ENCODE assay signal across 24 cellular contexts in the genomic region with DNA sequence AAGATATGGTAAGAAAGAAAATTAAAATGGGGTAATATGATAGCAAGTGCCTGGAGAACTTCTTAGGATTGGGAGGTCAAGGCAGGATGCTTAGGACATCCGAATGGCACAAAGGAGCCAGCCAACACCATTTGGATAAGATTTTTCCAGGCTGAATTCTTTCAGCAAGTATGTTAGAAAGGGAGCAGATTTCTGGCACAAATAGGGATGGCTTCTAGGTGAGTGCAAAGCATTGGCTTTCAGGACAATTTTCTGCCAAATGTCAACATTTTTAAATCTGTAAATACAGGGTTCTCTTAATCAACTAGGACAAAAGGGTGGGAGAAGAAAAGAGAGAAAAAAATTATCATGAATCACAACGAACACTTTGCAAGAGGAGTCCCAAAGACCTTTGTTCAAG.
"Had no signal": no experiment of that assay in that cellular context is flagged by ENCODE, and none has a peak within 500 bp of the region (broad histone marks: within the 10 kb centered on the region; RNA-seq: fewer than 3 reads in every experiment).

No MANE protein-coding gene starts in this region.

- H3K9me3 ChIP-seq: neutrophil, pancreas, prostate gland, right lobe of liver, sigmoid colon, stomach, thoracic aorta, thyroid gland, tibial nerve, upper lobe of left lung, vagina had no signal

- H3K36me3 ChIP-seq: neutrophil, pancreas, prostate gland, right lobe of liver, sigmoid colon, stomach, thoracic aorta, thyroid gland, tibial nerve, upper lobe of left lung, vagina had no signal

- H3K27me3 ChIP-seq: neutrophil, right lobe of liver, sigmoid colon, stomach, thyroid gland, tibial nerve, upper lobe of left lung, vagina had no signal

- H3K4me3 ChIP-seq: pancreas, prostate gland, right lobe of liver, sigmoid colon, stomach, thoracic aorta, thyroid gland, tibial nerve, upper lobe of left lung, vagina had no signal

- H3K27ac ChIP-seq: neutrophil, pancreas, prostate gland, right lobe of liver, sigmoid colon, stomach, thoracic aorta, thyroid gland, tibial nerve, upper lobe of left lung, vagina had no signal

- FAIRE-seq: pancreas, small intestine, urothelium cell line had no signal

- DNase-seq: naive thymus-derived CD4-positive, alpha-beta T cell; natural killer cell; nucleus accumbens; pancreas; right cardiac atrium; right lobe of liver; sigmoid colon; small intestine; stimulated activated CD4-positive, alpha-beta T cell treated with anti-CD3 and anti-CD28 coated beads, Interleukin-15, amount 100 ng/mL, for 24 hours; stimulated activated CD4-positive, alpha-beta T cell treated with anti-CD3 and anti-CD28 coated beads, Interleukin-2, amount 100 ng/mL, for 24 hours; stimulated activated CD4-positive, alpha-beta T cell treated with anti-CD3 and anti-CD28 coated beads, Interleukin-2, amount 100 ng/mL, for 48 hours; stimulated activated CD4-positive, alpha-beta T cell treated with anti-CD3 and anti-CD28 coated beads, Interleukin-4, amount 100 ng/mL, for 24 hours; stimulated activated naive B cell treated with anti-CD40 and anti-IgM and Interleukin-4, amounts not matched to agents 10 μg/mL and 1 μg/mL and 100 μg/mL, for 72 hours; stimulated activated naive CD4-positive, alpha-beta T cell treated with Interleukin-2 at 50 U/mL for 16 hours; stomach; thyroid gland; trophoblast cell; upper lobe of left lung had no signal
